Comparison of ENCODE assay signal across 21 cellular contexts in the genomic region with DNA sequence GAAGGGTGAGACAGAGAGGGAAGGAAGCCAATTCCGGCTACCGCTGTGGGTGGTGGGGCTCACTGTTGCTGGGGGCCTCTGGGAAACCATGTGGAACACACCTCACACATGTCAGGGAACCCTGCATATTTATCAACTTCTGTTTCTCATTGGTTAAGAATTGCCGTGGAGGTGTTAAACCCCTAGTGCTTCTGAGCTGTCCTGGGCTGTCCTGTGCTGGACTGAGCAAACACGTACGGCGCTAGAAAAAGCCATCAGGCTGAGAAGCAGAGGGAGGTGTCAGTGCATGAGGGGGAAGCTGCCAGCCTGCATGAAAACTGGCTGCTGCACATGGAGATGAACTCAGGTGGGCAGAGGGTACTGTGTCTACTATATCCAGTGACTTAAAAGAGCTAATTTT.
"Had no signal": no experiment of that assay in that cellular context is flagged by ENCODE, and none has a peak within 500 bp of the region (broad histone marks: within the 10 kb centered on the region; RNA-seq: fewer than 3 reads in every experiment).

No MANE protein-coding gene starts in this region.

- H3K9me3 ChIP-seq: esophagus squamous epithelium, gastroesophageal sphincter, neutrophil, psoas muscle, tibial artery, upper lobe of right lung, vagina had no signal

- DNase-seq: effector memory CD4-positive, alpha-beta T cell; esophagus squamous epithelium; foreskin fibroblast; glutamatergic neuron; immature natural killer cell; left cardiac atrium; left ventricle myocardium superior; mesenchymal stem cell; midbrain; psoas muscle; small intestine; stimulated activated CD4-positive, alpha-beta T cell treated with anti-CD3 and anti-CD28 coated beads, Interleukin-12 subunit alpha, Interleukin-12 subunit beta, amount 100 ng/mL, for 4 hours; tibial artery; upper lobe of right lung had no signal

- H3K4me3 Mint-ChIP-seq: immature natural killer cell; natural killer cell treated with Interleukin-12 subunit alpha and Interleukin-12 subunit beta and Interleukin-15 and Interleukin-18, amount 100 ng/mL, for 72 hours; stimulated activated naive CD8-positive, alpha-beta T cell treated with anti-CD3 and anti-CD28 coated beads, Interleukin-15, Interleukin-2, amounts not matched to agents 100 ng/mL and 50 ng/mL, for 24 hours had no signal

- H3K27ac ChIP-seq: epithelial cell of prostate, esophagus squamous epithelium, gastroesophageal sphincter, neutrophil, psoas muscle, tibial artery, upper lobe of right lung, vagina had no signal

- H3K27ac Mint-ChIP-seq: immature natural killer cell; natural killer cell treated with Interleukin-12 subunit alpha and Interleukin-12 subunit beta and Interleukin-15 and Interleukin-18, amount 100 ng/mL, for 72 hours; stimulated activated naive CD8-positive, alpha-beta T cell treated with anti-CD3 and anti-CD28 coated beads, Interleukin-15, Interleukin-2, amounts not matched to agents 100 ng/mL and 50 ng/mL, for 24 hours had no signal

- H3K36me3 Mint-ChIP-seq: immature natural killer cell; natural killer cell treated with Interleukin-12 subunit alpha and Interleukin-12 subunit beta and Interleukin-15 and Interleukin-18, amount 100 ng/mL, for 72 hours had no signal

- H3K9me3 Mint-ChIP-seq: immature natural killer cell; natural killer cell treated with Interleukin-12 subunit alpha and Interleukin-12 subunit beta and Interleukin-15 and Interleukin-18, amount 100 ng/mL, for 72 hours; stimulated activated naive CD8-positive, alpha-beta T cell treated with anti-CD3 and anti-CD28 coated beads, Interleukin-15, Interleukin-2, amounts not matched to agents 100 ng/mL and 50 ng/mL, for 24 hours had no signal

- H3K36me3 ChIP-seq: esophagus squamous epithelium, gastroesophageal sphincter, neutrophil, tibial artery, upper lobe of right lung, vagina had no signal

- ATAC-seq: gastroesophageal sphincter; left ventricle myocardium superior; natural killer cell treated with Interleukin-12 subunit alpha and Interleukin-12 subunit beta and Interleukin-15 and Interleukin-18, amount 100 ng/mL, for 72 hours; psoas muscle; upper lobe of right lung had no signal

- H3K4me3 ChIP-seq: esophagus squamous epithelium, gastroesophageal sphincter, lung, psoas muscle, tibial artery, upper lobe of right lung, vagina had no signal

- H3K27me3 ChIP-seq: esophagus squamous epithelium, gastroesophageal sphincter, neutrophil, tibial artery, upper lobe of right lung, vagina had no signal

- H3K4me1 Mint-ChIP-seq: immature natural killer cell had no signal

- H3K4me1 ChIP-seq: esophagus squamous epithelium, gastroesophageal sphincter, psoas muscle, tibial artery, upper lobe of right lung had no signal
